ENCODE assay signal across 8 cellular contexts in the genomic region with DNA sequence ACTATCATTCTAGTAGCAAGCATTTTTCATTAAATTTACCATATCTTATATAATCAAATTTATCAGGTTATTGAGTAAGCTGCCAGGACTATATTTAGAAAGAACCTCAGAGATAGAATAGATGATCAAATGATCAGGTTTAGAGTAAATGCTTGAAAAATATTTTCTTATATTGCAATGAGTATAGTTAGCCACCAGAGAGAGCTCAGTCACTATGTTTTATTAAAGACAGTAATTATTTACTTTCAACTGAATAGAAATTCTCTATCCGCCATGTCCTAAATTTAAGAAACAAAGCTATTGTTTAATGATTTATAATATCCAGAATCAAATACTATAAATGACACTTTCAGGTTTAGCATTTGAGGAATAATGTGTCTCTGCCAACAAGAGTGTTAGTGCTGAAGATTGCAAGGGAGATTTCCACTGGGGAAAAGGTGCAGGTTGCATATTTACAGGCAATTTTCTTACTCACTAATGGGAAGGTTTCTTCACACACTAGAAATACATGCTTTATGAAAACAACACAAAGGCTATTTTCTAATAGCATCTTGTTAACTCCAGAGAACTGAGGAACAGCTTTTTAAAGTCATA.
DNase-seq lines count a peak whose midpoint lies in the region; ATAC-seq and TF ChIP-seq lines count a peak whose summit lies in the region.

No MANE protein-coding gene starts in this region.

- TF ChIP-seq CTCF in GM12872 (IDR thresholded peaks at IDR 0.05; ENCODE audit: insufficient read depth, low read depth, low read length), result peak; percentile 17; the same call in 1 of the 3 replicates
- TF ChIP-seq CTCF in adrenal gland (IDR thresholded peaks at IDR 0.05), result peak in 5 of 6 experiments; percentile 26 to 64 (median 44)
- peak; percentile 49 to 63 (median 58) for TF ChIP-seq CTCF in right lobe of liver (IDR thresholded peaks at IDR 0.05)
- peak in 3 of 6 experiments; percentile 30 to 42 (median 34) for TF ChIP-seq CTCF in thyroid gland (IDR thresholded peaks at IDR 0.05)

- no peaks in the 10 kb centered on the region for H3K27me3 ChIP-seq in adrenal gland
- no peaks in the 10 kb centered on the region for H3K27me3 ChIP-seq in right lobe of liver
- H3K27me3 ChIP-seq in thyroid gland, result no peaks in the 10 kb centered on the region

- no peaks in the 10 kb centered on the region for H3K36me3 ChIP-seq in adrenal gland (replicated peaks in 1 of 2)
- H3K36me3 ChIP-seq in right lobe of liver, result no peaks in the 10 kb centered on the region
- H3K36me3 ChIP-seq in thyroid gland, result no peaks in the 10 kb centered on the region

- intact Hi-C loops in adrenal gland (cut with DNase I) (no loop called here), right lobe of liver (cut with DNase I) (no loop called here), thyroid gland (cut with DNase I) (loop anchor here (10.0 kb wide), 1 partner anchor 297 kb away; no protein-coding TSS in a partner anchor)

- TF ChIP-seq POLR2A in adrenal gland (IDR thresholded peaks at IDR 0.05), result no peak
- no peak for TF ChIP-seq POLR2A in right lobe of liver (IDR thresholded peaks at IDR 0.05)
- no peak for TF ChIP-seq POLR2A in thyroid gland (IDR thresholded peaks at IDR 0.05)

- ATAC-seq in right lobe of liver, result peak; percentile 68 to 75 (median 70)
- ATAC-seq in GM18858 (IDR thresholded peaks at IDR 0.05; ENCODE audit: unreplicated experiment), result no peak

- 21 to 34% (median 27%) methylated on average over 1 of the region's 1 CpG for WGBS in adrenal gland, 4 donors
- 4% methylated on average over 1 of the region's 1 CpG for WGBS in right lobe of liver (ENCODE audit: insufficient coverage, low coverage, low lambda C conversion rate, missing lambda C conversion rate)
- 49 to 54% methylated on average over 1 of the region's 1 CpG for WGBS in thyroid gland, 2 donors

- H3K27ac ChIP-seq in adrenal gland (no peak overlapping the region), right lobe of liver (no peak overlapping the region), thyroid gland (no peak overlapping the region)

- no peaks in the 10 kb centered on the region for H3K4me1 ChIP-seq in adrenal gland (replicated peaks in 1 of 2)
- peaks cover 0 to 9% (median 0%) of the 10 kb centered on the region in 4 donors for H3K4me1 ChIP-seq in right lobe of liver
- no peaks in the 10 kb centered on the region for H3K4me1 ChIP-seq in thyroid gland

- H3K9me3 ChIP-seq in adrenal gland (replicated peaks in 1 of 3) (no peaks in the 10 kb centered on the region), right lobe of liver (no peaks in the 10 kb centered on the region), thyroid gland (no peaks in the 10 kb centered on the region)

- DNase-seq in NCI-H1417 (lab: John Stamatoyannopoulos, UW) (peak in 2 of 3 experiments; percentile 7 to 72), adrenal gland (no peak), right lobe of liver (no peak), NK-92 (lab: John Stamatoyannopoulos, UW; ENCODE audit: unreplicated experiment) (no peak), NCI-H1930 (lab: John Stamatoyannopoulos, UW) (no peak), thyroid gland (no peak)

- H3K4me3 ChIP-seq in adrenal gland, result no peak overlapping the region
- no peak overlapping the region for H3K4me3 ChIP-seq in right lobe of liver
- H3K4me3 ChIP-seq in thyroid gland (replicated peaks in 1 of 3), result no peak overlapping the region

Comparison
In these comparisons a context has a peak if more than half of its experiments do, and no peak if none do; other contexts are left out.
1. DNase-seq: peak in NCI-H1417 (2 of 3); none in adrenal gland (0 of 7), right lobe of liver (0 of 3), NK-92 (single experiment), NCI-H1930 (0 of 2) and thyroid gland (0 of 2).